In genomic region chr12:104456417-104456949, GRCh38 we compare ENCODE assay signal across 8 cellular contexts. TPM values are rescaled to one million over a fixed set of nuclear protein-coding genes. Genes with fewer than 3 reads are reported as not detected.
DNase-seq lines count a peak whose midpoint lies in the region; ATAC-seq and TF ChIP-seq lines count a peak whose summit lies in the region.

Gene CHST11, plus strand, starts transcription at chr12:104456948.

- peak; percentile 23; the same call in 1 of the 2 replicates for TF ChIP-seq CTCF in MM.1S (IDR thresholded peaks at IDR 0.05; ENCODE audit: low read length)
- TF ChIP-seq CTCF in suprapubic skin (IDR thresholded peaks at IDR 0.05): peak in 1 of 2 donors; percentile 31

- H3K9ac ChIP-seq in MM.1S (ENCODE audit: low read length): peak within 1 kb of the TSS; percentile 81

- peak within 1 kb of the TSS; percentile 79 for H2AFZ ChIP-seq in MM.1S (ENCODE audit: low read length)

- ATAC-seq in SK-N-SH treated with all-trans-retinoic acid at 6 μM for 48 hours: peak; percentile 82

- no peaks in the 10 kb centered on the region for H3K36me3 ChIP-seq in H7 (replicated peaks; ENCODE audit: control insufficient read depth, insufficient read depth, low read length)
- H3K36me3 ChIP-seq in MM.1S (replicated peaks; ENCODE audit: insufficient read depth, low read length): no peaks in the 10 kb centered on the region
- H3K36me3 ChIP-seq in suprapubic skin: no peaks in the 10 kb centered on the region

- H3K27ac ChIP-seq in MM.1S (ENCODE audit: low read length) (peak within 1 kb of the TSS; percentile 91; the same call in 1 of the 2 replicates), suprapubic skin (peak within 1 kb of the TSS; percentile 85)

- TF ChIP-seq POLR2A in suprapubic skin (IDR thresholded peaks at IDR 0.05): no peak

- H3K4me1 ChIP-seq in MM.1S (ENCODE audit: low read length) (peaks cover 20% of the 10 kb centered on the region), suprapubic skin (peaks cover 35% of the 10 kb centered on the region)

- peaks cover 22% of the 10 kb centered on the region for H3K27me3 ChIP-seq in H7 (ENCODE audit: control insufficient read depth, insufficient read depth, low read length)
- H3K27me3 ChIP-seq in MM.1S (replicated peaks; ENCODE audit: insufficient read depth, low read length): no peaks in the 10 kb centered on the region
- H3K27me3 ChIP-seq in suprapubic skin: peaks cover 11% of the 10 kb centered on the region

- peaks cover 45% of the 10 kb centered on the region for H3K79me2 ChIP-seq in MM.1S (ENCODE audit: low read length)

- H3K9me2 ChIP-seq in MM.1S (replicated peaks; ENCODE audit: insufficient read depth, low read length): no peaks in the 10 kb centered on the region

- H3F3A ChIP-seq in MM.1S (ENCODE audit: insufficient read depth, low read length): peaks cover 25% of the 10 kb centered on the region

- no peaks in the 10 kb centered on the region for H4K20me1 ChIP-seq in MM.1S (ENCODE audit: insufficient read depth, low read length)

- peak within 1 kb of the TSS; percentile 95 for H3K4me2 ChIP-seq in MM.1S (ENCODE audit: low read depth, low read length)

- H3K4me3 ChIP-seq in H7 (ENCODE audit: insufficient read depth, low read depth, low read length): peak within 1 kb of the TSS; percentile 79
- H3K4me3 ChIP-seq in MM.1S (ENCODE audit: low read length): peak within 1 kb of the TSS; percentile 91
- peak within 1 kb of the TSS; percentile 65 for H3K4me3 ChIP-seq in suprapubic skin

- peak; percentile 98 for DNase-seq in ELF-1 (ENCODE audit: low read depth, low spot score)
- peak; percentile 99 for DNase-seq in H7
- peak; percentile 85 for DNase-seq in MM.1S
- peak; percentile 74 for DNase-seq in activated naive CD4-positive, alpha-beta T cell treated with anti-CD3 and anti-CD28 coated beads, Interleukin-2, amount 50 U/mL, for 16 hours
- no peak for DNase-seq in glomerular endothelial cell (ENCODE audit: extremely low read depth, low read depth, low spot score)
- peak; percentile 68 for DNase-seq in non-pigmented ciliary epithelial cell (ENCODE audit: low read depth)
- peak; percentile 86 to 87 for DNase-seq in suprapubic skin (ENCODE audit: low spot score in 2 of 2)

- 2% methylated on average over 32 of the region's 47 CpGs for WGBS in suprapubic skin

- H3K9me3 ChIP-seq in MM.1S (replicated peaks; ENCODE audit: insufficient read depth, low read length) (no peaks in the 10 kb centered on the region), suprapubic skin (no peaks in the 10 kb centered on the region)

- no peak for TF ChIP-seq EP300 in suprapubic skin (IDR thresholded peaks at IDR 0.05)

TF ChIP-seq in SK-N-SH treated with all-trans-retinoic acid at 6 μM for 48 hours, 23 proteins besides CTCF, POLR2A, EP300 and RAD21:
- TF ChIP-seq CSDC2 (CRISPR knock-in tag; IDR thresholded peaks at IDR 0.05) (no peak), PPARA (CRISPR knock-in tag; IDR thresholded peaks at IDR 0.05; ENCODE audit: borderline replicate concordance) (no peak), GLIS3 (CRISPR knock-in tag; IDR thresholded peaks at IDR 0.05) (no peak), ZNF565 (CRISPR knock-in tag; conservative IDR thresholded peaks at IDR 0.05; ENCODE audit: low read depth) (no peak), TSHZ2 (CRISPR knock-in tag; IDR thresholded peaks at IDR 0.05) (no peak), ESRRG (CRISPR knock-in tag; IDR thresholded peaks at IDR 0.05) (no peak), ISL1 (CRISPR knock-in tag; IDR thresholded peaks at IDR 0.05) (no peak), ZNF70 (CRISPR knock-in tag; IDR thresholded peaks at IDR 0.05) (no peak), SNAI2 (CRISPR knock-in tag; IDR thresholded peaks at IDR 0.05) (no peak), POU6F1 (CRISPR knock-in tag; IDR thresholded peaks at IDR 0.05; ENCODE audit: borderline replicate concordance, low read depth) (no peak), ZFP3 (CRISPR knock-in tag; IDR thresholded peaks at IDR 0.05) (no peak), ZC3H10 (CRISPR knock-in tag; IDR thresholded peaks at IDR 0.05) (no peak), ZFP30 (CRISPR knock-in tag; IDR thresholded peaks at IDR 0.05) (no peak), BACH2 (CRISPR knock-in tag; IDR thresholded peaks at IDR 0.05; ENCODE audit: borderline replicate concordance) (no peak), ZNF8 (CRISPR knock-in tag; IDR thresholded peaks at IDR 0.05) (no peak)

RNA-seq across cellular contexts. Expression of gene CHST11, which starts in this region (rescaled TPM):
- total RNA-seq in H7 (2014; rRNA removed; shearing (Covaris generic)): 14.5 and 14.8 TPM in 2 replicates
- 21.8 and 33.9 TPM in 2 replicates for total RNA-seq in glomerular endothelial cell
- 1 to 10 TPM; 1.8 to 5.8 (median 3.8) TPM for total RNA-seq in suprapubic skin
